In the genomic region with DNA sequence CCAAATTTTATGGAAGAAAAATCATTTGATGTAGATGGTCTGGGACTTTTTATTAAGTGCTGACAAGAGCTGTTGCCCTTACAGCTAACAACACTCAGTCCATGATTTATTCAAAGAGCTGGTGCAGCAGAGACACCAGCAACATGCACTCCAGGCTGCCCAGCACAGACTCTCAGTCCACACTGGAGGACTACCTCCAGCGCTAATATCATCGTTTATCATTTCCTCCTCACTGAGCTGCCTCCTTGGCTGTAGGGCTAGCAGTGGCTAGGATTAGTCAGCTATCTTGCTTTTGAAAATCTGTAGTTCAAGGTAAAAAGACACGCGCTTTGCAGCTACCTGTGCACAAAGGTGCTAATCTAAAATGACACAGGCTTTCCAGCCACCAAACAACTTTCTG, we compare ENCODE assay signal across 21 cellular contexts.
"Had no signal": no experiment of that assay in that cellular context is flagged by ENCODE, and none has a peak within 500 bp of the region (broad histone marks: within the 10 kb centered on the region; RNA-seq: fewer than 3 reads in every experiment).

No MANE protein-coding gene starts in this region.

- ATAC-seq: K562, Panc1, PC-3, Right ventricle myocardium inferior, SK-N-SH treated with all-trans-retinoic acid at 6 μM for 48 hours had no signal

- H3K4me1 Mint-ChIP-seq: IgD-negative memory B cell had no signal

- H3K36me3 ChIP-seq: SJCRH30 had no signal

- FAIRE-seq: HTR-8/SVneo, K562 had no signal

- H3K4me3 ChIP-seq: K562, SJCRH30 had no signal

- H3K27me3 ChIP-seq: SJCRH30 had no signal

- H3K9me3 ChIP-seq: SJCRH30 had no signal

- DNase-seq: Kasumi-1, MV-4-11, NCI-H1092, NCI-H1105 treated with DMSO at 0.1 percent for 48 hours, NCI-H1694, NCI-H2029 treated with DMSO at 0.1 percent for 48 hours, NCI-H2171 treated with DMSO at 0.1 percent for 48 hours, NCI-H446 treated with DMSO at 0.1 percent for 48 hours, NCI-H524 treated with DMSO at 0.1 percent for 48 hours, PC-3, SHP77 treated with DMSO at 0.1 percent for 48 hours, SJCRH30, T-helper 1 cell had no signal

- H3K27ac Mint-ChIP-seq: IgD-negative memory B cell had no signal

- H3K9ac ChIP-seq: KMS-11 had no signal

- H3K4me1 ChIP-seq: SJCRH30 had no signal

- H3K27ac ChIP-seq: HL-60, KMS-11, SJCRH30 had no signal

- H3K4me2 ChIP-seq: KMS-11 had no signal

- H3K4me3 Mint-ChIP-seq: IgD-negative memory B cell had no signal

- H3K36me3 Mint-ChIP-seq: IgD-negative memory B cell had no signal
